Comparison of ENCODE assay signal across 16 cellular contexts in the genomic region with DNA sequence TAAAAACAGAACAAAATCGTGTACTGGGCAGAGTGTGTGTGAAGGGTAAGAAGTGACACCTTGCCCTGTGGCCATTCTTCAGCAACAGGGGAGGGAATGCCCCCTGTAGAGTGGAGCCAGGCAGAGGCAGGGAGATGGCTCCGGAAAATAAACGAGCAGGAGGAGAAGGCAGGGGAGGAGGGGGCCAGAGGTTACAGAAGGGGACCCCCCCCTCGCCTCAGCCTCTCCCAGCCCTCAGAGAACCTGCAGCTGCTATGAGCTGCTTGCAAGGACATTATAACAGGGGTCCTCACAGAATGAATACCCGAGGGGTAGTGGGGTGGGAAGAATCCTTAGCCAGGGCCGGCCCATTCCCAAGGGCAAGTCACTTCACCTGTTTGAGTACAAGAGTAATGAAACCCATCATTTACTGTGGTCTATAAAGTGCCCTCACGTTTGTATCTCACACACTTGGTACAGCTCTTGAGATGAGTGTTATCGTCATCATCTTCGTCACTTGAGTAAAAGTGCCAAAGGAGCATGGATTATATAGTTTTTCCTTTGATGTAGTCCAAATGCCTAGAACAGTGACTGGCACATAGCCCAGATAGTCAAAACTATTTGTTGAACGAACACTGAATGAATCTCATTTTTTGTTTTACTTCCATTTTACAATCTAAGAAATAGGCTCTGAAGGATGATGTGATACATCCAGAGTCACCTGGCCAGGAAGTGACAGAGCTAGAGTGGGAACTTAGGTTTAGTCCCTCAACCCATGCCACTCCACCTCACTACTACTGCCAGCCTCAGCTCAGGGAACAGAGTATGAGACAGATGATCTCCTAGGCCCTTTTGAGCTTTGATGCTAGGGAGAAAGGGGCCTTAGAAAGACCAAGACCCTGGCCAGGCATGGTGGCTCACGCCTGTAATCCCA. TPM values are rescaled to one million over a fixed set of nuclear protein-coding genes. Genes with fewer than 3 reads are reported as not detected.
DNase-seq lines count a peak whose midpoint lies in the region; ATAC-seq and TF ChIP-seq lines count a peak whose summit lies in the region.
"Had no signal": no experiment of that assay in that cellular context is flagged by ENCODE, and none has a peak within 500 bp of the region (broad histone marks: within the 10 kb centered on the region; RNA-seq: fewer than 3 reads in every experiment).

No MANE protein-coding gene starts in this region.

- H3K79me2 ChIP-seq in smooth muscle cell (ENCODE audit: low read depth): no peaks in the 10 kb centered on the region

- whole genome bisulfite sequencing in mesenchymal stem cell: 90% methylated on average over 7 of the region's 11 CpGs
- WGBS in smooth muscle cell (ENCODE audit: low lambda C conversion rate): 91% methylated on average over 11 of the region's 11 CpGs

- CTCF ChIA-PET in naive thymus-derived CD4-positive, alpha-beta T cell (lab: Charles Lee): interaction anchor here (0.7 to 8.4 kb wide), 2 partner anchors 26 to 27 kb away, joined by 3 to 139 read pairs; no protein-coding TSS in a partner anchor

- H3K23ac ChIP-seq in mesenchymal stem cell (ENCODE audit: low read length in 2 of 2): no peak overlapping the region

- H3K4me1 Mint-ChIP-seq in activated naive CD8-positive, alpha-beta T cell treated with anti-CD3 and anti-CD28 coated beads, Interleukin-2, amount 10 ng/mL, durations not matched to agents 7 days and 5 days: peaks cover 23% of the 10 kb centered on the region
- peaks cover 22% of the 10 kb centered on the region for H3K4me1 Mint-ChIP-seq in activated naive CD8-positive, alpha-beta T cell treated with anti-CD3 and anti-CD28 coated beads, Interleukin-2, amount 50 U/mL, for 24 hours
- H3K4me1 Mint-ChIP-seq in naive thymus-derived CD4-positive, alpha-beta T cell: peaks cover 20 to 40% (median 36%) of the 10 kb centered on the region in 7 donors

- H3F3A ChIP-seq in smooth muscle cell (ENCODE audit: low read depth): no peaks in the 10 kb centered on the region

- TF ChIP-seq POLR2A in breast epithelium (IDR thresholded peaks at IDR 0.05): no peak

- TF ChIP-seq CTCF in breast epithelium (IDR thresholded peaks at IDR 0.05) (no peak), smooth muscle cell (IDR thresholded peaks at IDR 0.05; ENCODE audit: borderline replicate concordance, insufficient read depth, poor library complexity, severe bottlenecking) (no peak)

- no peak overlapping the region for H3K14ac ChIP-seq in mesenchymal stem cell (ENCODE audit: low read length in 2 of 2)

- peaks cover 3% of the 10 kb centered on the region for H3K27me3 Mint-ChIP-seq in activated naive CD8-positive, alpha-beta T cell treated with anti-CD3 and anti-CD28 coated beads, Interleukin-2, amount 10 ng/mL, durations not matched to agents 7 days and 5 days
- no peaks in the 10 kb centered on the region for H3K27me3 Mint-ChIP-seq in activated naive CD8-positive, alpha-beta T cell treated with anti-CD3 and anti-CD28 coated beads, Interleukin-2, amount 50 U/mL, for 24 hours
- H3K27me3 Mint-ChIP-seq in naive thymus-derived CD4-positive, alpha-beta T cell: peaks cover 0 to 17% (median 0%) of the 10 kb centered on the region in 5 donors

- no peak overlapping the region for H3K18ac ChIP-seq in mesenchymal stem cell (ENCODE audit: low read depth in 1 of 2, low read length in 2 of 2)

- H3K4me3 Mint-ChIP-seq in activated naive CD8-positive, alpha-beta T cell treated with anti-CD3 and anti-CD28 coated beads, Interleukin-2, amount 10 ng/mL, durations not matched to agents 7 days and 5 days: no peak overlapping the region
- no peak overlapping the region for H3K4me3 Mint-ChIP-seq in activated naive CD8-positive, alpha-beta T cell treated with anti-CD3 and anti-CD28 coated beads, Interleukin-2, amount 50 U/mL, for 24 hours
- peak overlapping the region in 8 of 10 donors; percentile 0 to 88 (median 75) for H3K4me3 Mint-ChIP-seq in naive thymus-derived CD4-positive, alpha-beta T cell

- no peaks in the 10 kb centered on the region for H3K79me1 ChIP-seq in mesenchymal stem cell (replicated peaks; ENCODE audit: low read length, poor library complexity, severe bottlenecking)

- peak overlapping the region; percentile 56 for H3K27ac Mint-ChIP-seq in activated naive CD8-positive, alpha-beta T cell treated with anti-CD3 and anti-CD28 coated beads, Interleukin-2, amount 10 ng/mL, durations not matched to agents 7 days and 5 days
- no peak overlapping the region for H3K27ac Mint-ChIP-seq in activated naive CD8-positive, alpha-beta T cell treated with anti-CD3 and anti-CD28 coated beads, Interleukin-2, amount 50 U/mL, for 24 hours
- peak overlapping the region; percentile 25 to 99 (median 90) for H3K27ac Mint-ChIP-seq in naive thymus-derived CD4-positive, alpha-beta T cell

- no peak overlapping the region for H4K91ac ChIP-seq in mesenchymal stem cell (ENCODE audit: low read length)

- POLR2A ChIA-PET in activated naive CD8-positive, alpha-beta T cell treated with anti-CD3 and anti-CD28 coated beads, Interleukin-2, amount 10 ng/mL, durations not matched to agents 7 days and 5 days (lab: Charles Lee): interaction anchor here (1.2 to 1.6 kb wide), 2 partner anchors 24 to 110 kb away, joined by 3 to 4 read pairs; a partner anchor contains a TSS
- POLR2A ChIA-PET in naive thymus-derived CD4-positive, alpha-beta T cell (lab: Charles Lee): interaction anchor here (0.5 to 14.2 kb wide), 5 partner anchors 8 to 110 kb away, joined by 3 to 342 read pairs (median 3); a partner anchor contains a TSS

- no peak overlapping the region for H4K8ac ChIP-seq in mesenchymal stem cell (ENCODE audit: low read length)

- no peaks in the 10 kb centered on the region for H3K36me3 ChIP-seq in breast epithelium
- H3K36me3 ChIP-seq in naive thymus-derived CD4-positive, alpha-beta T cell (ENCODE audit: control insufficient read depth in 2 of 3, insufficient read depth in 3 of 3, low read length in 3 of 3): peaks cover 0 to 5% (median 0%) of the 10 kb centered on the region in 3 experiments
- H3K36me3 ChIP-seq in mesenchymal stem cell (ENCODE audit: control insufficient read depth in 1 of 2, insufficient read depth in 2 of 2, low read depth in 1 of 2, low read length in 2 of 2): no peaks in the 10 kb centered on the region
- no peaks in the 10 kb centered on the region for H3K36me3 ChIP-seq in smooth muscle cell (ENCODE audit: low read depth)
- H3K36me3 ChIP-seq: ascending aorta, neural progenitor cell had no signal

- no peak for ATAC-seq in activated naive CD8-positive, alpha-beta T cell treated with anti-CD3 and anti-CD28 coated beads, Interleukin-2, amount 10 ng/mL, durations not matched to agents 7 days and 5 days (ENCODE audit: low read depth)
- ATAC-seq in activated naive CD8-positive, alpha-beta T cell treated with anti-CD3 and anti-CD28 coated beads, Interleukin-2, amount 50 U/mL, for 24 hours: no peak
- ATAC-seq in naive thymus-derived CD4-positive, alpha-beta T cell: no peak

- no peak overlapping the region for H3K4ac ChIP-seq in mesenchymal stem cell (ENCODE audit: low read depth in 1 of 2, low read length in 2 of 2)

- H3K4me3 ChIP-seq in breast epithelium (no peak overlapping the region), mesenchymal stem cell (ENCODE audit: insufficient read depth in 1 of 2, low read depth in 1 of 2, low read length in 2 of 2) (no peak overlapping the region), smooth muscle cell (no peak overlapping the region)
- H3K4me3 ChIP-seq in naive thymus-derived CD4-positive, alpha-beta T cell (ENCODE audit: low read length): no peak overlapping the region
- H3K4me3 ChIP-seq: ascending aorta, neural progenitor cell had no signal

- H2AFZ ChIP-seq in mesenchymal stem cell (ENCODE audit: low read depth, low read length) (no peak overlapping the region), smooth muscle cell (ENCODE audit: low read depth) (no peak overlapping the region)
- H2AFZ ChIP-seq: neural progenitor cell had no signal

- DNase-seq in activated naive CD8-positive, alpha-beta T cell treated with anti-CD3 and anti-CD28 coated beads, Interleukin-2, amount 10 ng/mL, durations not matched to agents 7 days and 5 days: no peak
- no peak for DNase-seq in activated naive CD8-positive, alpha-beta T cell treated with anti-CD3 and anti-CD28 coated beads, Interleukin-2, amount 50 U/mL, for 24 hours
- DNase-seq in breast epithelium (ENCODE audit: low spot score in 2 of 2) (no peak), mesenchymal stem cell (no peak), retina (no peak), smooth muscle cell (lab: John Stamatoyannopoulos, UW; ENCODE audit: unreplicated experiment) (no peak), CD1c-positive myeloid dendritic cell (ENCODE audit: extremely low spot score) (no peak)
- DNase-seq in naive thymus-derived CD4-positive, alpha-beta T cell: no peak
- DNase-seq: effector CD4-positive, alpha-beta T cell; NCI-H1048; stimulated activated CD4-positive, alpha-beta T cell treated with anti-CD3 and anti-CD28 coated beads, Interleukin-15, amount 100 ng/mL, for 24 hours; stimulated activated CD8-positive, alpha-beta memory T cell treated with anti-CD3 and anti-CD28 coated beads, Interleukin-4, amount 100 ng/mL, for 48 hours had no signal

- H3K9me3 Mint-ChIP-seq in activated naive CD8-positive, alpha-beta T cell treated with anti-CD3 and anti-CD28 coated beads, Interleukin-2, amount 10 ng/mL, durations not matched to agents 7 days and 5 days: no peaks in the 10 kb centered on the region
- H3K9me3 Mint-ChIP-seq in activated naive CD8-positive, alpha-beta T cell treated with anti-CD3 and anti-CD28 coated beads, Interleukin-2, amount 50 U/mL, for 24 hours: no peaks in the 10 kb centered on the region
- peaks cover 0 to 1% (median 0%) of the 10 kb centered on the region in 11 donors for H3K9me3 Mint-ChIP-seq in naive thymus-derived CD4-positive, alpha-beta T cell
- H3K9me3 Mint-ChIP-seq: neural progenitor cell had no signal

- H3K27me3 ChIP-seq in breast epithelium: no peaks in the 10 kb centered on the region
- no peaks in the 10 kb centered on the region for H3K27me3 ChIP-seq in naive thymus-derived CD4-positive, alpha-beta T cell (ENCODE audit: control insufficient read depth in 2 of 2, insufficient read depth in 2 of 2, low read length in 2 of 2)
- peaks cover 0 to 10% of the 10 kb centered on the region in 2 experiments for H3K27me3 ChIP-seq in mesenchymal stem cell (ENCODE audit: control insufficient read depth in 1 of 2, insufficient read depth in 1 of 2, low read length in 2 of 2)
- H3K27me3 ChIP-seq in smooth muscle cell (ENCODE audit: low read depth): no peaks in the 10 kb centered on the region
- H3K27me3 ChIP-seq: ascending aorta, neural progenitor cell had no signal

- H3K4me2 ChIP-seq in mesenchymal stem cell (ENCODE audit: low read length, poor library complexity, severe bottlenecking) (no peak overlapping the region), smooth muscle cell (no peak overlapping the region)
- H3K4me2 ChIP-seq: neural progenitor cell had no signal

- intact Hi-C loops in breast epithelium (cut with DNase I; ENCODE audit: low total_unique reads): no loop called here
- intact Hi-C loops in naive thymus-derived CD4-positive, alpha-beta T cell (cut with micrococcal nuclease): no loop called here

- no peak overlapping the region for H2BK15ac ChIP-seq in mesenchymal stem cell (ENCODE audit: low read depth, poor library complexity, severe bottlenecking)

- H2BK120ac ChIP-seq in mesenchymal stem cell (ENCODE audit: low read depth, low read length): no peak overlapping the region

- no peaks in the 10 kb centered on the region for H3K36me3 Mint-ChIP-seq in activated naive CD8-positive, alpha-beta T cell treated with anti-CD3 and anti-CD28 coated beads, Interleukin-2, amount 10 ng/mL, durations not matched to agents 7 days and 5 days
- no peaks in the 10 kb centered on the region for H3K36me3 Mint-ChIP-seq in activated naive CD8-positive, alpha-beta T cell treated with anti-CD3 and anti-CD28 coated beads, Interleukin-2, amount 50 U/mL, for 24 hours (ENCODE audit: low read depth)
- H3K36me3 Mint-ChIP-seq in naive thymus-derived CD4-positive, alpha-beta T cell: no peaks in the 10 kb centered on the region
- H3K36me3 Mint-ChIP-seq: neural progenitor cell had no signal

- H3K27ac ChIP-seq in breast epithelium (peak overlapping the region; percentile 21 to 59), mesenchymal stem cell (ENCODE audit: low read length, poor library complexity, severe bottlenecking) (no peak overlapping the region), smooth muscle cell (ENCODE audit: low read depth) (no peak overlapping the region)
- H3K27ac ChIP-seq in naive thymus-derived CD4-positive, alpha-beta T cell (ENCODE audit: low read depth, low read length): no peak overlapping the region
- H3K27ac ChIP-seq: neural progenitor cell had no signal

- H3K4me1 ChIP-seq in breast epithelium: peaks cover 0 to 4% of the 10 kb centered on the region in 2 donors
- peaks cover 0 to 12% of the 10 kb centered on the region in 2 donors for H3K4me1 ChIP-seq in naive thymus-derived CD4-positive, alpha-beta T cell (ENCODE audit: control insufficient read depth in 2 of 2, insufficient read depth in 2 of 2, low read length in 2 of 2)
- peaks cover 20% of the 10 kb centered on the region for H3K4me1 ChIP-seq in mesenchymal stem cell (ENCODE audit: control insufficient read depth, insufficient read depth, low read depth, low read length)
- H3K4me1 ChIP-seq in smooth muscle cell (ENCODE audit: low read depth): peaks cover 3% of the 10 kb centered on the region
- H3K4me1 ChIP-seq: neural progenitor cell had no signal

- H3K9ac ChIP-seq in mesenchymal stem cell (ENCODE audit: low read length) (no peak overlapping the region), smooth muscle cell (ENCODE audit: low read depth) (no peak overlapping the region)
- H3K9ac ChIP-seq: neural progenitor cell had no signal

- H2AK5ac ChIP-seq in mesenchymal stem cell (ENCODE audit: low read length, severe bottlenecking): no peak overlapping the region

- H3K9me3 ChIP-seq in breast epithelium: no peaks in the 10 kb centered on the region
- H3K9me3 ChIP-seq in naive thymus-derived CD4-positive, alpha-beta T cell (ENCODE audit: control insufficient read depth in 2 of 3, low read length in 3 of 3): no peaks in the 10 kb centered on the region
- no peaks in the 10 kb centered on the region for H3K9me3 ChIP-seq in mesenchymal stem cell (ENCODE audit: control insufficient read depth, low read length)
- H3K9me3 ChIP-seq in smooth muscle cell (replicated peaks; ENCODE audit: low read depth): no peaks in the 10 kb centered on the region
- H3K9me3 ChIP-seq: ascending aorta had no signal

- H4K20me1 ChIP-seq in smooth muscle cell (ENCODE audit: low read depth): no peaks in the 10 kb centered on the region

- no peak overlapping the region for H2BK5ac ChIP-seq in mesenchymal stem cell (ENCODE audit: low read depth, low read length, poor library complexity, severe bottlenecking)

- H2BK12ac ChIP-seq in mesenchymal stem cell (ENCODE audit: low read length in 2 of 2): no peak overlapping the region

RNA-seq across cellular contexts. Expression of a gene that starts 14.5 kb away (rescaled TPM):
- total RNA-seq in activated naive CD8-positive, alpha-beta T cell treated with anti-CD3 and anti-CD28 coated beads, Interleukin-2, amount 10 ng/mL, durations not matched to agents 7 days and 5 days: 1 to 10 TPM in 1 of 2 experiments, under 1 TPM in 1; 0.43 to 1.1 TPM
- 100 to 1,000 TPM in 1 of 3 donors, 10 to 100 TPM in 1, 1 to 10 TPM in 1; 1.3 to 175 (median 93.7) TPM for total RNA-seq in breast epithelium
- total RNA-seq in naive thymus-derived CD4-positive, alpha-beta T cell: 1 to 10 TPM in 4 of 5 experiments, under 1 TPM in 1; 0.22 to 5.3 (median 3.6) TPM
- polyA plus RNA-seq in naive thymus-derived CD4-positive, alpha-beta T cell: 1 to 10 TPM in 1 of 2 donors, under 1 TPM in 1; 0.84 to 1.2 TPM
- polyA plus RNA-seq in mesenchymal stem cell (2013, experiment 1 of 2): 1.7 TPM
- 1.3 TPM for polyA plus RNA-seq in mesenchymal stem cell (2013, experiment 2 of 2)
- total RNA-seq in smooth muscle cell: 1.3 and 1.5 TPM in 2 replicates
- 0.57 and 1.0 TPM in 2 replicates for polyA plus RNA-seq in smooth muscle cell
- total RNA-seq: glomerular endothelial cell, Right ventricle myocardium superior had no signal

RNA-seq across cellular contexts. Expression of a gene that starts 19.0 kb away (rescaled TPM):
- total RNA-seq in activated naive CD8-positive, alpha-beta T cell treated with anti-CD3 and anti-CD28 coated beads, Interleukin-2, amount 10 ng/mL, durations not matched to agents 7 days and 5 days: 10 to 100 TPM; 82.9 to 87.1 TPM
- total RNA-seq in breast epithelium: 100 to 1,000 TPM; 232 to 256 (median 238) TPM
- 10 to 100 TPM; 40.9 to 99.4 (median 67.3) TPM for total RNA-seq in naive thymus-derived CD4-positive, alpha-beta T cell
- polyA plus RNA-seq in naive thymus-derived CD4-positive, alpha-beta T cell: 10 to 100 TPM; 24.1 to 46.3 TPM
- 307 TPM for polyA plus RNA-seq in mesenchymal stem cell (2013, experiment 1 of 2)
- 298 TPM for polyA plus RNA-seq in mesenchymal stem cell (2013, experiment 2 of 2)
- 110 and 139 TPM in 2 replicates for total RNA-seq in smooth muscle cell
- polyA plus RNA-seq in smooth muscle cell: 144 and 148 TPM in 2 replicates

RNA-seq across cellular contexts. Expression of a gene that starts 23.1 kb away (rescaled TPM):
- 1 to 10 TPM in 1 of 2 experiments, under 1 TPM in 1; 0.61 to 1.4 TPM for total RNA-seq in activated naive CD8-positive, alpha-beta T cell treated with anti-CD3 and anti-CD28 coated beads, Interleukin-2, amount 10 ng/mL, durations not matched to agents 7 days and 5 days
- 100 to 1,000 TPM in 2 of 3 donors, 10 to 100 TPM in 1; 90.1 to 115 (median 108) TPM for total RNA-seq in breast epithelium
- total RNA-seq in naive thymus-derived CD4-positive, alpha-beta T cell: 10 to 100 TPM in 1 of 5 experiments, 1 to 10 TPM in 3, under 1 TPM in 1; 0.34 to 25.2 (median 2.2) TPM
- not detected for polyA plus RNA-seq in naive thymus-derived CD4-positive, alpha-beta T cell
- polyA plus RNA-seq in mesenchymal stem cell (2013, experiment 1 of 2): 262 TPM
- 265 TPM for polyA plus RNA-seq in mesenchymal stem cell (2013, experiment 2 of 2)
- 35.1 and 38.3 TPM in 2 replicates for total RNA-seq in smooth muscle cell
- polyA plus RNA-seq in smooth muscle cell: 72.9 and 97.8 TPM in 2 replicates

RNA-seq across cellular contexts. Expression of a gene that starts 50.4 kb away (rescaled TPM):
- not detected for total RNA-seq in activated naive CD8-positive, alpha-beta T cell treated with anti-CD3 and anti-CD28 coated beads, Interleukin-2, amount 10 ng/mL, durations not matched to agents 7 days and 5 days
- total RNA-seq in breast epithelium: 10 to 100 TPM; 11.9 to 43.6 (median 42.4) TPM
- total RNA-seq in naive thymus-derived CD4-positive, alpha-beta T cell: not detected
- 1 to 10 TPM in 1 of 2 donors, under 1 TPM in 1; 0.15 to 1.3 TPM for polyA plus RNA-seq in naive thymus-derived CD4-positive, alpha-beta T cell
- 0.15 TPM for polyA plus RNA-seq in mesenchymal stem cell (2013, experiment 1 of 2)
- 0.23 TPM for polyA plus RNA-seq in mesenchymal stem cell (2013, experiment 2 of 2)
- 6.5 and 7.8 TPM in 2 replicates for total RNA-seq in smooth muscle cell
- 5.2 and 21.9 TPM in 2 replicates for polyA plus RNA-seq in smooth muscle cell
- total RNA-seq: ascending aorta, glomerular endothelial cell had no signal

Comparison
In these comparisons a context has a peak if more than half of its experiments do, and no peak if none do; other contexts are left out.
1. H3K4me3 Mint-ChIP-seq: peak in naive thymus-derived CD4-positive, alpha-beta T cell (8 of 10); none in activated naive CD8-positive, alpha-beta T cell treated with anti-CD3 and anti-CD28 coated beads, Interleukin-2, amount 10 ng/mL, durations not matched to agents 7 days and 5 days (single experiment) and activated naive CD8-positive, alpha-beta T cell treated with anti-CD3 and anti-CD28 coated beads, Interleukin-2, amount 50 U/mL, for 24 hours (single experiment).
2. H3K27ac ChIP-seq: peak in breast epithelium (2 of 2); none in naive thymus-derived CD4-positive, alpha-beta T cell (single experiment), mesenchymal stem cell (single experiment) and smooth muscle cell (single experiment).